In the genomic region with DNA sequence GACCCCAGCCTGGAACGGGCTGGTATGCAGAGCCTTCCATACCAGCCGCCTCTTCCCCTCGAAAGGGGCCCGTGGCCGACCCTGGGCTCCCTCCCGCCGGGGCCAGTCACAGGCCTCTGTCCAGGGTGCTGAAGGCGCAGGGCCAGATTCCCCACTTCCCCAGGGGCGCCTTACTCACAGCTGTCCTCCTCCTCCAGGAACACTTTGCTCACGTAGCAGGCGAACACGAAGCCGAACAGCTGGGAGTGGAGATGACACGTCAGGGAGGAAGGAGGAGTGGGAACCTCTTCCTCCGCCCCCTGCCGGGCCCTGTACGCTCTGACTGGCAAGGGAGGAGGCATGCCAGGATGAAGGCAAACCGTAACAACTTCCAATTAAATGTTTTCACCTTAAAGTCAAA, we compare ENCODE assay signal across 1 cellular context.
TF ChIP-seq lines count a peak whose summit lies in the region.

No MANE protein-coding gene starts in this region.

TF ChIP-seq in K562, 482 proteins besides CTCF, POLR2A, EP300 and RAD21 (continued from another document and continues in another):
- TF ChIP-seq, protein P1, sequence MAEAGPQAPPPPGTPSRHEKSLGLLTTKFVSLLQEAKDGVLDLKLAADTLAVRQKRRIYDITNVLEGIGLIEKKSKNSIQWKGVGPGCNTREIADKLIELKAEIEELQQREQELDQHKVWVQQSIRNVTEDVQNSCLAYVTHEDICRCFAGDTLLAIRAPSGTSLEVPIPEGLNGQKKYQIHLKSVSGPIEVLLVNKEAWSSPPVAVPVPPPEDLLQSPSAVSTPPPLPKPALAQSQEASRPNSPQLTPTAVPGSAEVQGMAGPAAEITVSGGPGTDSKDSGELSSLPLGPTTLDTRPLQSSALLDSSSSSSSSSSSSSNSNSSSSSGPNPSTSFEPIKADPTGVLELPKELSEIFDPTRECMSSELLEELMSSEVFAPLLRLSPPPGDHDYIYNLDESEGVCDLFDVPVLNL (CRISPR knock-in tag; IDR thresholded peaks at IDR 0.05; ENCODE audit: low read depth), result peak; percentile 47; the same call in 1 of the 2 replicates
- TF ChIP-seq CBX8 (IDR thresholded peaks at IDR 0.05; ENCODE audit: borderline replicate concordance, extremely low read depth, low read depth, low read length, poor library complexity, severe bottlenecking) (no peak), IRF2 (CRISPR knock-in tag; IDR thresholded peaks at IDR 0.05) (no peak), NR4A1 (CRISPR knock-in tag; IDR thresholded peaks at IDR 0.05) (no peak), NR4A1 (tag; IDR thresholded peaks at IDR 0.05) (no peak), DDX20 (tag; IDR thresholded peaks at IDR 0.05; ENCODE audit: low read depth) (no peak), ZEB2 (IDR thresholded peaks at IDR 0.05) (no peak), MYC (IDR thresholded peaks at IDR 0.05; ENCODE audit: low read depth, low read length) (no peak), MYC (CRISPR knock-in tag; IDR thresholded peaks at IDR 0.05; ENCODE audit: borderline replicate concordance, low read depth) (no peak), PHTF2 (CRISPR knock-in tag; IDR thresholded peaks at IDR 0.05) (no peak), SMARCA4 (IDR thresholded peaks at IDR 0.05) (no peak), CHD4 (IDR thresholded peaks at IDR 0.05; ENCODE audit: insufficient read depth, insufficient replicate concordance, low read depth, low read length, poor library complexity, severe bottlenecking) (no peak), NFIC (IDR thresholded peaks at IDR 0.05) (peak; percentile 21), TRIM28 (IDR thresholded peaks at IDR 0.05) (no peak), PCBP2 (IDR thresholded peaks at IDR 0.05; ENCODE audit: low read depth, low read length, poor library complexity, severe bottlenecking) (no peak), ZNF584 (CRISPR knock-in tag; IDR thresholded peaks at IDR 0.05; ENCODE audit: low read depth) (no peak; the same call in 1 of the 2 replicates), TGIF2 (CRISPR knock-in tag; IDR thresholded peaks at IDR 0.05) (peak; percentile 88; the same call in 1 of the 2 replicates), ZNF3 (CRISPR knock-in tag; IDR thresholded peaks at IDR 0.05) (no peak), ZKSCAN1 (IDR thresholded peaks at IDR 0.05; ENCODE audit: low read depth, low read length) (no peak), SMARCE1 (IDR thresholded peaks at IDR 0.05) (no peak), RCOR1 (IDR thresholded peaks at IDR 0.05; ENCODE audit: borderline replicate concordance in 1 of 2, low read depth in 2 of 2, low read length in 2 of 2) (peak in 1 of 2 experiments; percentile 87; a peak in 3 of 4 replicates), TBL1XR1 (IDR thresholded peaks at IDR 0.05; ENCODE audit: low read length in 2 of 2) (no peak), FUS (optimal IDR thresholded peaks at IDR 0.05; ENCODE audit: low read depth, low read length) (no peak), PYGO2 (tag; IDR thresholded peaks at IDR 0.05) (no peak), STAT5B (CRISPR knock-in tag; IDR thresholded peaks at IDR 0.05) (no peak), SMARCB1 (IDR thresholded peaks at IDR 0.05; ENCODE audit: insufficient read length, low read depth) (peak; percentile 82), SP2 (IDR thresholded peaks at IDR 0.05; ENCODE audit: extremely low read depth, low read depth, low read length, poor library complexity, severe bottlenecking) (no peak), MAFF (IDR thresholded peaks at IDR 0.05; ENCODE audit: low read length) (no peak), NCOR1 (IDR thresholded peaks at IDR 0.05) (no peak)
- TF ChIP-seq, protein P2, sequence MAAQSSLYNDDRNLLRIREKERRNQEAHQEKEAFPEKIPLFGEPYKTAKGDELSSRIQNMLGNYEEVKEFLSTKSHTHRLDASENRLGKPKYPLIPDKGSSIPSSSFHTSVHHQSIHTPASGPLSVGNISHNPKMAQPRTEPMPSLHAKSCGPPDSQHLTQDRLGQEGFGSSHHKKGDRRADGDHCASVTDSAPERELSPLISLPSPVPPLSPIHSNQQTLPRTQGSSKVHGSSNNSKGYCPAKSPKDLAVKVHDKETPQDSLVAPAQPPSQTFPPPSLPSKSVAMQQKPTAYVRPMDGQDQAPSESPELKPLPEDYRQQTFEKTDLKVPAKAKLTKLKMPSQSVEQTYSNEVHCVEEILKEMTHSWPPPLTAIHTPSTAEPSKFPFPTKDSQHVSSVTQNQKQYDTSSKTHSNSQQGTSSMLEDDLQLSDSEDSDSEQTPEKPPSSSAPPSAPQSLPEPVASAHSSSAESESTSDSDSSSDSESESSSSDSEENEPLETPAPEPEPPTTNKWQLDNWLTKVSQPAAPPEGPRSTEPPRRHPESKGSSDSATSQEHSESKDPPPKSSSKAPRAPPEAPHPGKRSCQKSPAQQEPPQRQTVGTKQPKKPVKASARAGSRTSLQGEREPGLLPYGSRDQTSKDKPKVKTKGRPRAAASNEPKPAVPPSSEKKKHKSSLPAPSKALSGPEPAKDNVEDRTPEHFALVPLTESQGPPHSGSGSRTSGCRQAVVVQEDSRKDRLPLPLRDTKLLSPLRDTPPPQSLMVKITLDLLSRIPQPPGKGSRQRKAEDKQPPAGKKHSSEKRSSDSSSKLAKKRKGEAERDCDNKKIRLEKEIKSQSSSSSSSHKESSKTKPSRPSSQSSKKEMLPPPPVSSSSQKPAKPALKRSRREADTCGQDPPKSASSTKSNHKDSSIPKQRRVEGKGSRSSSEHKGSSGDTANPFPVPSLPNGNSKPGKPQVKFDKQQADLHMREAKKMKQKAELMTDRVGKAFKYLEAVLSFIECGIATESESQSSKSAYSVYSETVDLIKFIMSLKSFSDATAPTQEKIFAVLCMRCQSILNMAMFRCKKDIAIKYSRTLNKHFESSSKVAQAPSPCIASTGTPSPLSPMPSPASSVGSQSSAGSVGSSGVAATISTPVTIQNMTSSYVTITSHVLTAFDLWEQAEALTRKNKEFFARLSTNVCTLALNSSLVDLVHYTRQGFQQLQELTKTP (IDR thresholded peaks at IDR 0.05; ENCODE audit: low read depth in 1 of 2, partially characterized antibody in 2 of 2), result peak in 1 of 2 experiments; percentile 96
- TF ChIP-seq, protein P3, sequence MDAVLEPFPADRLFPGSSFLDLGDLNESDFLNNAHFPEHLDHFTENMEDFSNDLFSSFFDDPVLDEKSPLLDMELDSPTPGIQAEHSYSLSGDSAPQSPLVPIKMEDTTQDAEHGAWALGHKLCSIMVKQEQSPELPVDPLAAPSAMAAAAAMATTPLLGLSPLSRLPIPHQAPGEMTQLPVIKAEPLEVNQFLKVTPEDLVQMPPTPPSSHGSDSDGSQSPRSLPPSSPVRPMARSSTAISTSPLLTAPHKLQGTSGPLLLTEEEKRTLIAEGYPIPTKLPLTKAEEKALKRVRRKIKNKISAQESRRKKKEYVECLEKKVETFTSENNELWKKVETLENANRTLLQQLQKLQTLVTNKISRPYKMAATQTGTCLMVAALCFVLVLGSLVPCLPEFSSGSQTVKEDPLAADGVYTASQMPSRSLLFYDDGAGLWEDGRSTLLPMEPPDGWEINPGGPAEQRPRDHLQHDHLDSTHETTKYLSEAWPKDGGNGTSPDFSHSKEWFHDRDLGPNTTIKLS (IDR thresholded peaks at IDR 0.05; ENCODE audit: borderline replicate concordance, low read depth), result no peak
- TF ChIP-seq, protein P4, sequence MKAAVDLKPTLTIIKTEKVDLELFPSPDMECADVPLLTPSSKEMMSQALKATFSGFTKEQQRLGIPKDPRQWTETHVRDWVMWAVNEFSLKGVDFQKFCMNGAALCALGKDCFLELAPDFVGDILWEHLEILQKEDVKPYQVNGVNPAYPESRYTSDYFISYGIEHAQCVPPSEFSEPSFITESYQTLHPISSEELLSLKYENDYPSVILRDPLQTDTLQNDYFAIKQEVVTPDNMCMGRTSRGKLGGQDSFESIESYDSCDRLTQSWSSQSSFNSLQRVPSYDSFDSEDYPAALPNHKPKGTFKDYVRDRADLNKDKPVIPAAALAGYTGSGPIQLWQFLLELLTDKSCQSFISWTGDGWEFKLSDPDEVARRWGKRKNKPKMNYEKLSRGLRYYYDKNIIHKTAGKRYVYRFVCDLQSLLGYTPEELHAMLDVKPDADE (conservative IDR thresholded peaks at IDR 0.05; ENCODE audit: control insufficient read depth, low read depth, low read length), result peak; percentile 78; the same call in 1 of the 2 replicates
- TF ChIP-seq, protein P5, sequence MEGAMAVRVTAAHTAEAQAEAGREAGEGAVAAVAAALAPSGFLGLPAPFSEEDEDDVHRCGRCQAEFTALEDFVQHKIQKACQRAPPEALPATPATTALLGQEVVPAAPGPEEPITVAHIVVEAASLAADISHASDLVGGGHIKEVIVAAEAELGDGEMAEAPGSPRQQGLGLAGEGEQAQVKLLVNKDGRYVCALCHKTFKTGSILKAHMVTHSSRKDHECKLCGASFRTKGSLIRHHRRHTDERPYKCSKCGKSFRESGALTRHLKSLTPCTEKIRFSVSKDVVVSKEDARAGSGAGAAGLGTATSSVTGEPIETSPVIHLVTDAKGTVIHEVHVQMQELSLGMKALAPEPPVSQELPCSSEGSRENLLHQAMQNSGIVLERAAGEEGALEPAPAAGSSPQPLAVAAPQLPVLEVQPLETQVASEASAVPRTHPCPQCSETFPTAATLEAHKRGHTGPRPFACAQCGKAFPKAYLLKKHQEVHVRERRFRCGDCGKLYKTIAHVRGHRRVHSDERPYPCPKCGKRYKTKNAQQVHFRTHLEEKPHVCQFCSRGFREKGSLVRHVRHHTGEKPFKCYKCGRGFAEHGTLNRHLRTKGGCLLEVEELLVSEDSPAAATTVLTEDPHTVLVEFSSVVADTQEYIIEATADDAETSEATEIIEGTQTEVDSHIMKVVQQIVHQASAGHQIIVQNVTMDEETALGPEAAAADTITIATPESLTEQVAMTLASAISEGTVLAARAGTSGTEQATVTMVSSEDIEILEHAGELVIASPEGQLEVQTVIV (CRISPR knock-in tag; IDR thresholded peaks at IDR 0.05; ENCODE audit: borderline replicate concordance), result no peak
- TF ChIP-seq, protein P6, sequence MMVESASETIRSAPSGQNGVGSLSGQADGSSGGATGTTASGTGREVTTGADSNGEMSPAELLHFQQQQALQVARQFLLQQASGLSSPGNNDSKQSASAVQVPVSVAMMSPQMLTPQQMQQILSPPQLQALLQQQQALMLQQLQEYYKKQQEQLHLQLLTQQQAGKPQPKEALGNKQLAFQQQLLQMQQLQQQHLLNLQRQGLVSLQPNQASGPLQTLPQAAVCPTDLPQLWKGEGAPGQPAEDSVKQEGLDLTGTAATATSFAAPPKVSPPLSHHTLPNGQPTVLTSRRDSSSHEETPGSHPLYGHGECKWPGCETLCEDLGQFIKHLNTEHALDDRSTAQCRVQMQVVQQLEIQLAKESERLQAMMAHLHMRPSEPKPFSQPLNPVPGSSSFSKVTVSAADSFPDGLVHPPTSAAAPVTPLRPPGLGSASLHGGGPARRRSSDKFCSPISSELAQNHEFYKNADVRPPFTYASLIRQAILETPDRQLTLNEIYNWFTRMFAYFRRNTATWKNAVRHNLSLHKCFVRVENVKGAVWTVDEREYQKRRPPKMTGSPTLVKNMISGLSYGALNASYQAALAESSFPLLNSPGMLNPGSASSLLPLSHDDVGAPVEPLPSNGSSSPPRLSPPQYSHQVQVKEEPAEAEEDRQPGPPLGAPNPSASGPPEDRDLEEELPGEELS (CRISPR knock-in tag; IDR thresholded peaks at IDR 0.05; ENCODE audit: borderline replicate concordance), result peak; percentile 78; the same call in 1 of the 2 replicates
- TF ChIP-seq, protein P7, sequence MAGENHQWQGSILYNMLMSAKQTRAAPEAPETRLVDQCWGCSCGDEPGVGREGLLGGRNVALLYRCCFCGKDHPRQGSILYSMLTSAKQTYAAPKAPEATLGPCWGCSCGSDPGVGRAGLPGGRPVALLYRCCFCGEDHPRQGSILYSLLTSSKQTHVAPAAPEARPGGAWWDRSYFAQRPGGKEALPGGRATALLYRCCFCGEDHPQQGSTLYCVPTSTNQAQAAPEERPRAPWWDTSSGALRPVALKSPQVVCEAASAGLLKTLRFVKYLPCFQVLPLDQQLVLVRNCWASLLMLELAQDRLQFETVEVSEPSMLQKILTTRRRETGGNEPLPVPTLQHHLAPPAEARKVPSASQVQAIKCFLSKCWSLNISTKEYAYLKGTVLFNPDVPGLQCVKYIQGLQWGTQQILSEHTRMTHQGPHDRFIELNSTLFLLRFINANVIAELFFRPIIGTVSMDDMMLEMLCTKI (IDR thresholded peaks at IDR 0.05; ENCODE audit: partially characterized antibody), result no peak
- TF ChIP-seq, protein P8, sequence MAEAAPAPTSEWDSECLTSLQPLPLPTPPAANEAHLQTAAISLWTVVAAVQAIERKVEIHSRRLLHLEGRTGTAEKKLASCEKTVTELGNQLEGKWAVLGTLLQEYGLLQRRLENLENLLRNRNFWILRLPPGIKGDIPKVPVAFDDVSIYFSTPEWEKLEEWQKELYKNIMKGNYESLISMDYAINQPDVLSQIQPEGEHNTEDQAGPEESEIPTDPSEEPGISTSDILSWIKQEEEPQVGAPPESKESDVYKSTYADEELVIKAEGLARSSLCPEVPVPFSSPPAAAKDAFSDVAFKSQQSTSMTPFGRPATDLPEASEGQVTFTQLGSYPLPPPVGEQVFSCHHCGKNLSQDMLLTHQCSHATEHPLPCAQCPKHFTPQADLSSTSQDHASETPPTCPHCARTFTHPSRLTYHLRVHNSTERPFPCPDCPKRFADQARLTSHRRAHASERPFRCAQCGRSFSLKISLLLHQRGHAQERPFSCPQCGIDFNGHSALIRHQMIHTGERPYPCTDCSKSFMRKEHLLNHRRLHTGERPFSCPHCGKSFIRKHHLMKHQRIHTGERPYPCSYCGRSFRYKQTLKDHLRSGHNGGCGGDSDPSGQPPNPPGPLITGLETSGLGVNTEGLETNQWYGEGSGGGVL (CRISPR knock-in tag; IDR thresholded peaks at IDR 0.05), result no peak
- TF ChIP-seq, protein P9, sequence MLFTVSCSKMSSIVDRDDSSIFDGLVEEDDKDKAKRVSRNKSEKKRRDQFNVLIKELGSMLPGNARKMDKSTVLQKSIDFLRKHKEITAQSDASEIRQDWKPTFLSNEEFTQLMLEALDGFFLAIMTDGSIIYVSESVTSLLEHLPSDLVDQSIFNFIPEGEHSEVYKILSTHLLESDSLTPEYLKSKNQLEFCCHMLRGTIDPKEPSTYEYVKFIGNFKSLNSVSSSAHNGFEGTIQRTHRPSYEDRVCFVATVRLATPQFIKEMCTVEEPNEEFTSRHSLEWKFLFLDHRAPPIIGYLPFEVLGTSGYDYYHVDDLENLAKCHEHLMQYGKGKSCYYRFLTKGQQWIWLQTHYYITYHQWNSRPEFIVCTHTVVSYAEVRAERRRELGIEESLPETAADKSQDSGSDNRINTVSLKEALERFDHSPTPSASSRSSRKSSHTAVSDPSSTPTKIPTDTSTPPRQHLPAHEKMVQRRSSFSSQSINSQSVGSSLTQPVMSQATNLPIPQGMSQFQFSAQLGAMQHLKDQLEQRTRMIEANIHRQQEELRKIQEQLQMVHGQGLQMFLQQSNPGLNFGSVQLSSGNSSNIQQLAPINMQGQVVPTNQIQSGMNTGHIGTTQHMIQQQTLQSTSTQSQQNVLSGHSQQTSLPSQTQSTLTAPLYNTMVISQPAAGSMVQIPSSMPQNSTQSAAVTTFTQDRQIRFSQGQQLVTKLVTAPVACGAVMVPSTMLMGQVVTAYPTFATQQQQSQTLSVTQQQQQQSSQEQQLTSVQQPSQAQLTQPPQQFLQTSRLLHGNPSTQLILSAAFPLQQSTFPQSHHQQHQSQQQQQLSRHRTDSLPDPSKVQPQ (CRISPR knock-in tag; IDR thresholded peaks at IDR 0.05; ENCODE audit: borderline replicate concordance), result no peak
